ENCODE assay signal across 1 cellular context in genomic region chr2:219331560-219332213, GRCh38.
A peak's percentile ranks its signal among the peaks of the same experiment; 100 is the strongest.
TF ChIP-seq lines count a peak whose summit lies in the region.

No MANE protein-coding gene starts in this region.

TF ChIP-seq in WTC11, 78 proteins besides CTCF, POLR2A, EP300 and RAD21 (continued from another document):
- TF ChIP-seq CDX4 (CRISPR knock-in tag; IDR thresholded peaks at IDR 0.05; ENCODE audit: borderline replicate concordance) (no peak), RELA (CRISPR knock-in tag; IDR thresholded peaks at IDR 0.05; ENCODE audit: borderline replicate concordance) (peak; percentile 84), CREM (CRISPR knock-in tag; IDR thresholded peaks at IDR 0.05) (peak; percentile 32; the same call in 1 of the 2 replicates), E2F1 (CRISPR knock-in tag; IDR thresholded peaks at IDR 0.05) (0 out of 2 replicates have a peak, but pooled peaks have one; percentile 33), TEAD1 (CRISPR knock-in tag; IDR thresholded peaks at IDR 0.05) (peak; percentile 96), ZBTB21 (CRISPR knock-in tag; IDR thresholded peaks at IDR 0.05; ENCODE audit: borderline replicate concordance) (peak; percentile 65; the same call in 1 of the 2 replicates), FOXP4 (CRISPR knock-in tag; IDR thresholded peaks at IDR 0.05) (peak; percentile 96), USF2 (CRISPR knock-in tag; IDR thresholded peaks at IDR 0.05) (no peak), ATF2 (CRISPR knock-in tag; IDR thresholded peaks at IDR 0.05; ENCODE audit: borderline replicate concordance, low read depth) (no peak), OVOL2 (CRISPR knock-in tag; IDR thresholded peaks at IDR 0.05; ENCODE audit: borderline replicate concordance) (no peak), PREB (CRISPR knock-in tag; IDR thresholded peaks at IDR 0.05; ENCODE audit: borderline replicate concordance) (peak; percentile 95), PRDM15 (CRISPR knock-in tag; IDR thresholded peaks at IDR 0.05) (peak; percentile 44; the same call in 1 of the 2 replicates), USF1 (CRISPR knock-in tag; IDR thresholded peaks at IDR 0.05) (peak; percentile 67), E2F5 (CRISPR knock-in tag; IDR thresholded peaks at IDR 0.05) (peak; percentile 32; the same call in 1 of the 2 replicates), CREB1 (CRISPR knock-in tag; IDR thresholded peaks at IDR 0.05) (peak; percentile 79), ZNF121 (CRISPR knock-in tag; IDR thresholded peaks at IDR 0.05) (0 out of 2 replicates have a peak, but pooled peaks have one; percentile 56), SMAD3 (CRISPR knock-in tag; IDR thresholded peaks at IDR 0.05; ENCODE audit: borderline replicate concordance) (peak; percentile 94), E2F4 (CRISPR knock-in tag; IDR thresholded peaks at IDR 0.05; ENCODE audit: borderline replicate concordance, low read depth) (peak; percentile 84), ZBTB43 (CRISPR knock-in tag; IDR thresholded peaks at IDR 0.05) (peak; percentile 80; the same call in 1 of the 2 replicates), NR2C2 (CRISPR knock-in tag; IDR thresholded peaks at IDR 0.05) (no peak; the same call in 1 of the 2 replicates)
